16 cellular contexts compared by ENCODE assay signal in the genomic region with DNA sequence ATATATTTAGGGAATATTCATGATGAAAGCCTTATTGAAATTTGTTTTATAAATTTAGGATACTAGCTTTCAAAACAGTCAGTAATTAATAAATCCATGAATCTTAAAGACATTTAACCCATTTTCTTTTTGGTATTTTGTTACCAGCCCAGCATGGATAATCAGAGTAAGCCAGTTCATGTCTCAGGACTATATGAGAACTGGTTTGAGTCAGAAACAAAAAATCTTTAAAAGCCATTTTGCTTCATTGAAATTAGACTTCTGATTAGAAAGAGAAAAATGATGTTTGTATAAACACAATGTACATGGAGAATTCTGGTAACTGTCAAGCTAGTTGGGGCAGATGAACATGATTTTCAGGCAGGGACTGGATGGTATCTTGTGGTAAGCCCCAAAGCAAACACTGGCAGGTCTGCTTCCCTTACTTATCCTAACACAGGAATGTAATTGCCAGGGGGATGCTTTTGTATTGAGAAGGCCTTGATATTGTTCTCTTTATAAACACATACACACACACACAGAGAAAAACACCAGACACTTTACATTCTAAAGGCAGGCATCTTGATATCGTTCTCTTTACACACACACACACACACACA. TPM values are rescaled to one million over a fixed set of nuclear protein-coding genes. Genes with fewer than 3 reads are reported as not detected.
DNase-seq lines count a peak whose midpoint lies in the region; ATAC-seq and TF ChIP-seq lines count a peak whose summit lies in the region.
"Had no signal": no experiment of that assay in that cellular context is flagged by ENCODE, and none has a peak within 500 bp of the region (broad histone marks: within the 10 kb centered on the region; RNA-seq: fewer than 3 reads in every experiment).

No MANE protein-coding gene starts in this region.

- H3K4me3 ChIP-seq in AG04450 (ENCODE audit: low read depth, low read length) (no peak overlapping the region), KMS-11 (IDR thresholded peaks at IDR 0.05; ENCODE audit: insufficient read depth, low read depth, low read length) (no peak overlapping the region), astrocyte of the spinal cord (ENCODE audit: low read depth, low read length) (no peak overlapping the region), body of pancreas (no peak overlapping the region)
- H3K4me3 ChIP-seq: lung, vagina had no signal

- CTCF ChIA-PET in AG04450 (lab: Charles Lee) = interaction anchor here (5.4 kb wide), 1 partner anchor 125 kb away, joined by 51 read pairs; no protein-coding TSS in a partner anchor

- H3K79me2 ChIP-seq in KMS-11 (ENCODE audit: insufficient read depth, low read depth) = peaks cover 100% of the 10 kb centered on the region

- TF ChIP-seq CTCF in AG04450 (IDR thresholded peaks at IDR 0.05; ENCODE audit: low read depth, low read length) (no peak), KMS-11 (conservative IDR thresholded peaks at IDR 0.05; ENCODE audit: low read depth, low read length) (no peak), astrocyte of the spinal cord (IDR thresholded peaks at IDR 0.05; ENCODE audit: low read depth, low read length) (no peak), body of pancreas (IDR thresholded peaks at IDR 0.05) (no peak)

- DNase-seq in AG04450 (ENCODE audit: low read depth, low spot score) (peak; percentile 43), astrocyte of the spinal cord (ENCODE audit: low read depth, low spot score) (peak; percentile 60), kidney tubule cell (ENCODE audit: low spot score) (peak; percentile 35), NCI-H345 (lab: John Stamatoyannopoulos, UW) (no peak), body of pancreas (no peak), epidermal melanocyte (ENCODE audit: insufficient read length, low spot score) (no peak)
- DNase-seq in naive thymus-derived CD8-positive, alpha-beta T cell = no peak
- DNase-seq: AML-193; DND-41; effector CD4-positive, alpha-beta T cell; hippocampal formation had no signal

- WGBS in body of pancreas, 2 donors = 92 to 100% methylated on average over 1 of the region's 1 CpG

- no peaks in the 10 kb centered on the region for H3K9me3 ChIP-seq in AG04450 (ENCODE audit: control insufficient read depth, insufficient read depth, low read length)
- H3K9me3 ChIP-seq in body of pancreas = no peaks in the 10 kb centered on the region
- H3K9me3 ChIP-seq: vagina had no signal

- H2AFZ ChIP-seq in KMS-11 (ENCODE audit: low read depth) = no peak overlapping the region
- H2AFZ ChIP-seq: parathyroid adenoma had no signal

- no peak overlapping the region for H3K4me2 ChIP-seq in KMS-11

- POLR2A ChIA-PET in AG04450 (lab: Yijun Ruan, JAX) = interaction anchor here (0.6 to 2.0 kb wide), 5 partner anchors 9 to 32 kb away, joined by 3 to 7 read pairs (median 5); a partner anchor contains a TSS
- POLR2A ChIA-PET in naive thymus-derived CD8-positive, alpha-beta T cell (lab: Charles Lee) = no interaction called here

- H4K20me1 ChIP-seq in KMS-11 (ENCODE audit: insufficient read depth) = peaks cover 43% of the 10 kb centered on the region

- no peaks in the 10 kb centered on the region for H3K9me3 Mint-ChIP-seq in naive thymus-derived CD8-positive, alpha-beta T cell

- H3K9ac ChIP-seq in KMS-11 = no peak overlapping the region
- H3K9ac ChIP-seq: parathyroid adenoma had no signal

- H3K27me3 ChIP-seq in AG04450 (ENCODE audit: control insufficient read depth, insufficient read depth, low read length) (no peaks in the 10 kb centered on the region), KMS-11 (ENCODE audit: insufficient read depth, low read depth) (no peaks in the 10 kb centered on the region), body of pancreas (no peaks in the 10 kb centered on the region)
- H3K27me3 ChIP-seq: vagina had no signal

- in situ Hi-C loops in astrocyte of the spinal cord (cut with HindIII; ENCODE audit: low sequenced_read_pairs) = no loop called here

- peaks cover 0 to 5% (median 2%) of the 10 kb centered on the region in 3 donors for H3K36me3 Mint-ChIP-seq in naive thymus-derived CD8-positive, alpha-beta T cell

- no peak for TF ChIP-seq POLR2A in body of pancreas (IDR thresholded peaks at IDR 0.05)

- H3K4me3 Mint-ChIP-seq in naive thymus-derived CD8-positive, alpha-beta T cell = peak overlapping the region in 1 of 10 donors; percentile 14

- intact Hi-C loops in body of pancreas (cut with DNase I) = no loop called here

- H3K4me1 ChIP-seq in KMS-11 (ENCODE audit: low read depth, poor library complexity, severe bottlenecking) = peaks cover 52% of the 10 kb centered on the region
- no peaks in the 10 kb centered on the region for H3K4me1 ChIP-seq in body of pancreas
- H3K4me1 ChIP-seq: parathyroid adenoma had no signal

- H3K27ac ChIP-seq in AG04450 (ENCODE audit: low read depth, low read length) (no peak overlapping the region), KMS-11 (peak overlapping the region; percentile 5; the same call in 1 of the 2 replicates), body of pancreas (no peak overlapping the region)
- H3K27ac ChIP-seq: parathyroid adenoma, RWPE1, vagina had no signal

- peaks cover 8 to 15% (median 11%) of the 10 kb centered on the region in 4 donors for H3K4me1 Mint-ChIP-seq in naive thymus-derived CD8-positive, alpha-beta T cell

- peak overlapping the region in 2 of 10 donors; percentile 10 to 39 for H3K27ac Mint-ChIP-seq in naive thymus-derived CD8-positive, alpha-beta T cell

- no peak for ATAC-seq in naive thymus-derived CD8-positive, alpha-beta T cell
- ATAC-seq in body of pancreas = no peak

- H3K36me3 ChIP-seq in KMS-11 (ENCODE audit: insufficient read depth) = no peaks in the 10 kb centered on the region
- no peaks in the 10 kb centered on the region for H3K36me3 ChIP-seq in body of pancreas (replicated peaks in 1 of 2; ENCODE audit: insufficient read depth in 1 of 2, low read depth in 2 of 2)
- H3K36me3 ChIP-seq: vagina had no signal

- H3K27me3 Mint-ChIP-seq in naive thymus-derived CD8-positive, alpha-beta T cell = peaks cover 0 to 6% (median 2%) of the 10 kb centered on the region in 5 donors

RNA-seq across cellular contexts. Expression of a gene that starts 9.4 kb away (rescaled TPM):
- 29.3 and 31.1 TPM in 2 replicates for polyA plus RNA-seq in AG04450 (2011; rRNA removed)
- polyA minus RNA-seq in AG04450 (2011; rRNA and poly(A)+ RNA removed) = 33.4 and 41.6 TPM in 2 replicates
- total RNA-seq in naive thymus-derived CD8-positive, alpha-beta T cell = 1 to 10 TPM; 6.4 TPM
- polyA plus RNA-seq in naive thymus-derived CD8-positive, alpha-beta T cell = 10 to 100 TPM in 2 of 3 donors, 1 to 10 TPM in 1; 7.4 to 16.4 (median 12.5) TPM
- total RNA-seq in body of pancreas = 10 to 100 TPM; 23.9 to 28.7 TPM

RNA-seq across cellular contexts. Expression of a gene that starts 57.3 kb away (rescaled TPM):
- 9.4 and 12.4 TPM in 2 replicates for polyA plus RNA-seq in AG04450 (2011; rRNA removed)
- 5.1 and 10.8 TPM in 2 replicates for polyA minus RNA-seq in AG04450 (2011; rRNA and poly(A)+ RNA removed)
- 10 to 100 TPM; 10.6 to 13.3 TPM for total RNA-seq in naive thymus-derived CD8-positive, alpha-beta T cell
- polyA plus RNA-seq in naive thymus-derived CD8-positive, alpha-beta T cell = 1 to 10 TPM; 4.6 to 5.8 (median 5.4) TPM
- total RNA-seq in body of pancreas = 1 to 10 TPM; 3.0 to 5.7 TPM

Comparison
In these comparisons a context has a peak if more than half of its experiments do, and no peak if none do; other contexts are left out.
1. DNase-seq: peak in AG04450 (single experiment), astrocyte of the spinal cord (single experiment) and kidney tubule cell (single experiment); none in naive thymus-derived CD8-positive, alpha-beta T cell (0 of 10), NCI-H345 (single experiment), body of pancreas (0 of 4) and epidermal melanocyte (single experiment).